In the genomic region with DNA sequence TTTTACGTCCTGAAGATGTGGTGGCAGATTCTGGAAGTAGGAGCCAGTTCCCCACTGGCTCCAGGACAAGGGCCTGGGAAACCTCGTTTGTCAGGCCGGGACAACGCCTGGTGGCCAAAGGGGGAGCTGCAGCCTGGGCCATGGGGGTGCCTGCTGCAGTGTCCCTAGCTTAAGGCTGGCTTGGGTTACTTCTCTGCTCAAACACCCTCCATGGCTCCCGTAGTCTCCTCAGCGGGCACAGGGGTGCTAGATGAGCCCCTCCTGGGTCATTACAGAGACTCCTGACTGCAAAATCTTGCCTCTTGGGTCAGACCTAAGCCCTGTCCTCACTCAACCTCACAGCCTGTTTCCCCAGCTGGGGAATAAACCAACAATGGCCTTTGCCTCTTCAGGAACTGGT, we compare ENCODE assay signal across 9 cellular contexts. TPM values are rescaled to one million over a fixed set of nuclear protein-coding genes. Genes with fewer than 3 reads are reported as not detected.
DNase-seq lines count a peak whose midpoint lies in the region; ATAC-seq, FAIRE-seq and TF ChIP-seq lines count a peak whose summit lies in the region.
"Had no signal": no experiment of that assay in that cellular context is flagged by ENCODE, and none has a peak within 500 bp of the region (broad histone marks: within the 10 kb centered on the region; RNA-seq: fewer than 3 reads in every experiment).

No MANE protein-coding gene starts in this region.

- no peak overlapping the region for H4K5ac ChIP-seq in H9 (ENCODE audit: insufficient read length, low read depth, low read length)

- no CpG with 5 or more reads among the region's 6 CpGs for WGBS in H9 (ENCODE audit: extremely low coverage, insufficient read length, low lambda C conversion rate)
- WGBS in HepG2 (ENCODE audit: low lambda C conversion rate): 30% methylated on average over 1 of the region's 6 CpGs

- peaks cover 3 to 6% (median 5%) of the 10 kb centered on the region in 7 donors for H3K9me3 Mint-ChIP-seq in CD14-positive monocyte
- no peaks in the 10 kb centered on the region; a peak in 1 of 5 replicates for H3K9me3 Mint-ChIP-seq in H9
- H3K9me3 Mint-ChIP-seq in activated CD8-positive, alpha-beta T cell treated with anti-CD3 and anti-CD28 coated beads, Interleukin-2, amount 10 ng/mL, durations not matched to agents 7 days and 5 days (ENCODE audit: insufficient read depth): peaks cover 4% of the 10 kb centered on the region

- H3K23ac ChIP-seq in H9 (ENCODE audit: insufficient read length, low read depth, low read length): no peak overlapping the region

- no peak overlapping the region for H2AFZ ChIP-seq in H9 (ENCODE audit: low read length)
- no peak overlapping the region for H2AFZ ChIP-seq in HepG2 (ENCODE audit: low read length)

- TF ChIP-seq RAD21 in HepG2 (CRISPR knock-in tag; IDR thresholded peaks at IDR 0.05): no peak

- H3K23me2 ChIP-seq in H9 (ENCODE audit: insufficient read length, low read depth, low read length, poor library complexity, severe bottlenecking): no peaks in the 10 kb centered on the region

- in situ Hi-C loops in HepG2 (cut with HindIII; ENCODE audit: extremely low pct_ligation_motif_present, low pct_unique_long_range_greater_than_20kb): loop anchor here (25.0 kb wide), 1 partner anchor 1009 kb away; the partner anchor contains the start of gene ZNF737

- H3K27me3 Mint-ChIP-seq in CD14-positive monocyte (ENCODE audit: low read depth in 3 of 3) (peaks cover 2 to 5% (median 3%) of the 10 kb centered on the region in 3 donors), H9 (ENCODE audit: low read depth) (peaks cover 7% of the 10 kb centered on the region)
- H3K27me3 Mint-ChIP-seq in activated CD8-positive, alpha-beta T cell treated with anti-CD3 and anti-CD28 coated beads, Interleukin-2, amount 10 ng/mL, durations not matched to agents 7 days and 5 days (ENCODE audit: low read depth): peaks cover 3% of the 10 kb centered on the region

- no peak for FAIRE-seq in HepG2 (lab: Jason Lieb, UNC)
- FAIRE-seq: colon had no signal

- CTCF ChIA-PET in activated CD8-positive, alpha-beta T cell treated with anti-CD3 and anti-CD28 coated beads, Interleukin-2, amount 10 ng/mL, durations not matched to agents 7 days and 5 days (lab: Charles Lee): interaction anchor here (0.7 to 3.3 kb wide), 19 partner anchors 9 to 180 kb away, joined by 3 to 27 read pairs (median 3); partner anchors contain the start of genes GMIP, NDUFA13 and TSSK6
- CTCF ChIA-PET in HepG2 (lab: Yijun Ruan, JAX; ENCODE audit: low intra/inter-chr PET ratio, low total read pairs): no interaction called here

- H3K27me3 ChIP-seq in H9 (ENCODE audit: insufficient read depth, low read length) (no peaks in the 10 kb centered on the region), HepG2 (ENCODE audit: control insufficient read depth in 1 of 2, insufficient read depth in 2 of 2, low read length in 2 of 2) (peaks cover 3 to 42% of the 10 kb centered on the region in 2 experiments; a peak in 4 of 5 replicates)

- no peak overlapping the region for H4K91ac ChIP-seq in H9 (ENCODE audit: insufficient read length, low read depth, low read length)

- ATAC-seq in activated CD8-positive, alpha-beta T cell treated with anti-CD3 and anti-CD28 coated beads, Interleukin-2, amount 10 ng/mL, durations not matched to agents 7 days and 5 days: peak; percentile 48
- peak; percentile 73 for ATAC-seq in HepG2
- no peak for ATAC-seq in GM19463 (IDR thresholded peaks at IDR 0.05; ENCODE audit: unreplicated experiment)
- no peak for ATAC-seq in GM21825 (IDR thresholded peaks at IDR 0.05; ENCODE audit: unreplicated experiment)

- H3K14ac ChIP-seq in H9 (ENCODE audit: insufficient read depth, low read length): no peak overlapping the region

- H4K20me1 ChIP-seq in H9 (ENCODE audit: control insufficient read depth, insufficient read depth, insufficient read length) (no peaks in the 10 kb centered on the region), HepG2 (ENCODE audit: insufficient read depth, low read length) (no peaks in the 10 kb centered on the region)

- intact Hi-C loops in CD14-positive monocyte (cut with micrococcal nuclease) (no loop called here), HepG2 (cut with micrococcal nuclease; ENCODE audit: unreplicated experiment) (no loop called here)

- peak; percentile 81 for TF ChIP-seq CTCF in CD14-positive monocyte (IDR thresholded peaks at IDR 0.05)
- TF ChIP-seq CTCF in H9 (conservative IDR thresholded peaks at IDR 0.05): peak; percentile 74
- peak; percentile 58 for TF ChIP-seq CTCF in HepG2 (CRISPR knock-in tag; IDR thresholded peaks at IDR 0.05)

- H3K4me1 ChIP-seq in H9 (ENCODE audit: insufficient read depth, low read length) (no peaks in the 10 kb centered on the region), HepG2 (ENCODE audit: insufficient read depth, low read length) (no peaks in the 10 kb centered on the region)

- H2BK120ac ChIP-seq in H9 (ENCODE audit: low read depth, low read length, poor library complexity, severe bottlenecking): no peak overlapping the region

- no peak overlapping the region for H2BK15ac ChIP-seq in H9 (ENCODE audit: low read depth, low read length)

- H3K9ac ChIP-seq in H9 (ENCODE audit: extremely low read depth, insufficient read length, low read length): no peak overlapping the region
- no peak overlapping the region for H3K9ac ChIP-seq in HepG2 (ENCODE audit: insufficient read depth, low read depth, low read length)

- H2BK5ac ChIP-seq in H9 (ENCODE audit: insufficient read length, low read length): no peak overlapping the region

- TF ChIP-seq EP300 in HepG2 (IDR thresholded peaks at IDR 0.05; ENCODE audit: low read depth in 2 of 2, low read length in 2 of 2): no peak
- no peak for TF ChIP-seq EP300 in HepG2 (CRISPR knock-in tag; IDR thresholded peaks at IDR 0.05; ENCODE audit: borderline replicate concordance)

- no peaks in the 10 kb centered on the region for H3K36me3 ChIP-seq in HepG2 (replicated peaks in 1 of 2; ENCODE audit: control insufficient read depth in 1 of 2, insufficient read depth in 2 of 2, low read length in 2 of 2)

- H3K4me1 Mint-ChIP-seq in CD14-positive monocyte (peaks cover 6% of the 10 kb centered on the region), H9 (peaks cover 0 to 8% of the 10 kb centered on the region in 2 experiments; a peak in 2 of 4 replicates)
- H3K4me1 Mint-ChIP-seq in activated CD8-positive, alpha-beta T cell treated with anti-CD3 and anti-CD28 coated beads, Interleukin-2, amount 10 ng/mL, durations not matched to agents 7 days and 5 days (ENCODE audit: low read depth): peaks cover 8% of the 10 kb centered on the region

- no peak overlapping the region for H4K8ac ChIP-seq in H9 (replicated peaks; ENCODE audit: insufficient read length, low read depth, low read length)

- no peak overlapping the region for H2AK5ac ChIP-seq in H9 (ENCODE audit: insufficient read length, low read length)

- BruUV-seq in HepG2 (replicated peaks; lab: Mats Ljungman, UMichigan): no TSS peak

- TF ChIP-seq POLR2A in HepG2 (IDR thresholded peaks at IDR 0.05; ENCODE audit: insufficient read depth in 1 of 2, low read depth in 2 of 2, low read length in 2 of 2): no peak

- no peaks in the 10 kb centered on the region for H3K79me2 ChIP-seq in H9 (ENCODE audit: insufficient read depth, low read length)
- no peaks in the 10 kb centered on the region for H3K79me2 ChIP-seq in HepG2 (ENCODE audit: insufficient read depth, low read length)

- H2BK20ac ChIP-seq in H9 (ENCODE audit: low read depth, low read length, poor library complexity, severe bottlenecking): no peak overlapping the region

- no peak overlapping the region for H3K4ac ChIP-seq in H9 (ENCODE audit: low read depth, low read length)

- no peak overlapping the region for H2BK12ac ChIP-seq in H9 (ENCODE audit: insufficient read length, low read depth, low read length)

- H3K4me3 Mint-ChIP-seq in CD14-positive monocyte (no peak overlapping the region), H9 (no peak overlapping the region)
- no peak overlapping the region for H3K4me3 Mint-ChIP-seq in activated CD8-positive, alpha-beta T cell treated with anti-CD3 and anti-CD28 coated beads, Interleukin-2, amount 10 ng/mL, durations not matched to agents 7 days and 5 days

- H3K36me3 Mint-ChIP-seq in CD14-positive monocyte: no peaks in the 10 kb centered on the region
- H3K36me3 Mint-ChIP-seq in H9 (ENCODE audit: insufficient read depth in 1 of 3, low read depth in 3 of 3): no peaks in the 10 kb centered on the region; a peak in 1 of 7 replicates
- no peaks in the 10 kb centered on the region for H3K36me3 Mint-ChIP-seq in activated CD8-positive, alpha-beta T cell treated with anti-CD3 and anti-CD28 coated beads, Interleukin-2, amount 10 ng/mL, durations not matched to agents 7 days and 5 days (ENCODE audit: low read depth)

- H3K79me1 ChIP-seq in H9 (ENCODE audit: insufficient read depth, low read depth, low read length, poor library complexity, severe bottlenecking): no peaks in the 10 kb centered on the region

- DNase-seq in CD14-positive monocyte (ENCODE audit: low spot score): no peak
- DNase-seq in H9: peak; percentile 84
- DNase-seq in activated CD8-positive, alpha-beta T cell treated with anti-CD3 and anti-CD28 coated beads, Interleukin-2, amount 10 ng/mL, durations not matched to agents 7 days and 5 days: no peak
- DNase-seq in HepG2 (ENCODE audit: low spot score): no peak
- DNase-seq in NOMO-1 treated with DMSO at 0.1 percent for 48 hours (lab: John Stamatoyannopoulos, UW; ENCODE audit: unreplicated experiment): no peak
- no peak for DNase-seq in dedifferentiated amniotic fluid mesenchymal stem cell (ENCODE audit: extremely low spot score)

- H3K4me2 ChIP-seq in H9 (ENCODE audit: insufficient read depth, insufficient read length, low read length) (no peak overlapping the region), HepG2 (ENCODE audit: low read depth, low read length) (no peak overlapping the region)

- no peaks in the 10 kb centered on the region for H3K9me3 ChIP-seq in H9 (ENCODE audit: control insufficient read depth, low read depth, low read length)
- H3K9me3 ChIP-seq in HepG2 (ENCODE audit: low read length): no peaks in the 10 kb centered on the region

- H3K4me3 ChIP-seq in HepG2 (replicated peaks in 1 of 3; ENCODE audit: insufficient read depth in 1 of 3, low read depth in 2 of 3, low read length in 3 of 3): no peak overlapping the region

- no peak overlapping the region for H3T11ph ChIP-seq in H9 (ENCODE audit: low read length)

- H3K27ac ChIP-seq in H9 (ENCODE audit: insufficient read length, low read depth, low read length): no peak overlapping the region
- no peak overlapping the region for H3K27ac ChIP-seq in HepG2 (ENCODE audit: extremely low read length, insufficient read depth, low read length)

- no peak overlapping the region for H3K56ac ChIP-seq in H9 (ENCODE audit: insufficient read length, low read depth, low read length)

- no peak overlapping the region for H3K18ac ChIP-seq in H9 (ENCODE audit: insufficient read length, low read depth, low read length)

- POLR2A ChIA-PET in activated CD8-positive, alpha-beta T cell treated with anti-CD3 and anti-CD28 coated beads, Interleukin-2, amount 10 ng/mL, durations not matched to agents 7 days and 5 days (lab: Charles Lee): interaction anchor here (0.6 kb wide), 1 partner anchor 21 kb away, joined by 4 read pairs; no protein-coding TSS in a partner anchor
- POLR2A ChIA-PET in HepG2 (lab: Yijun Ruan, JAX): no interaction called here

- H3K27ac Mint-ChIP-seq in CD14-positive monocyte (no peak overlapping the region), H9 (no peak overlapping the region)
- no peak overlapping the region for H3K27ac Mint-ChIP-seq in activated CD8-positive, alpha-beta T cell treated with anti-CD3 and anti-CD28 coated beads, Interleukin-2, amount 10 ng/mL, durations not matched to agents 7 days and 5 days

RNA-seq across cellular contexts. Expression of gene CILP2, which starts 14.7 kb away (rescaled TPM):
- polyA plus RNA-seq in CD14-positive monocyte: not detected
- total RNA-seq in H9 (2021): 5.9 and 6.4 TPM in 2 replicates
- total RNA-seq in activated CD8-positive, alpha-beta T cell treated with anti-CD3 and anti-CD28 coated beads, Interleukin-2, amount 10 ng/mL, durations not matched to agents 7 days and 5 days: under 1 TPM; 0.16 to 0.24 TPM
- 0.09 TPM in 1 of 2 replicates, not detected in the other for total RNA-seq in HepG2 (2016; rRNA removed; fragmentation: Illumina TruSeq; extraction: Trizol)
- not detected in 2 replicates for total RNA-seq in HepG2 (2016; cell fraction: cytosol; rRNA removed; fragmentation: Illumina TruSeq; extraction: Trizol; ENCODE audit: low read depth)
- total RNA-seq in HepG2 (2016; cell fraction: insoluble cytoplasmic fraction; rRNA removed; fragmentation: Illumina TruSeq; extraction: Trizol): 0.15 TPM in 1 of 2 replicates, not detected in the other
- not detected in 2 replicates for total RNA-seq in HepG2 (2016; cell fraction: membrane; rRNA removed; fragmentation: Illumina TruSeq; extraction: Trizol)
- total RNA-seq in HepG2 (2016; cell fraction: nucleus; rRNA removed; fragmentation: Illumina TruSeq; extraction: Trizol): 0.16 and 0.19 TPM in 2 replicates
- polyA plus RNA-seq in HepG2 (2011; rRNA removed): 0.18 and 0.37 TPM in 2 replicates
- polyA plus RNA-seq in HepG2 (2011; cell fraction: cytosol; rRNA removed): 0.16 and 0.19 TPM in 2 replicates
- polyA plus RNA-seq in HepG2 (2011; cell fraction: nucleus; rRNA removed): 0.66 and 0.74 TPM in 2 replicates
- 0.31 and 0.51 TPM in 2 replicates for polyA plus RNA-seq in HepG2 (2012)
- polyA plus RNA-seq in HepG2 (2016; cell fraction: cytosol; fragmentation: Illumina TruSeq; extraction: Trizol; ENCODE audit: low read depth): not detected in 2 replicates
- 0.05 and 0.12 TPM in 2 replicates for polyA plus RNA-seq in HepG2 (2016; cell fraction: insoluble cytoplasmic fraction; fragmentation: Illumina TruSeq; extraction: Trizol; ENCODE audit: low read depth)
- polyA plus RNA-seq in HepG2 (2016; cell fraction: membrane; fragmentation: Illumina TruSeq; extraction: Trizol; ENCODE audit: low read depth): not detected in 2 replicates
- polyA plus RNA-seq in HepG2 (2016; cell fraction: nucleus; fragmentation: Illumina TruSeq; extraction: Trizol; ENCODE audit: insufficient read depth, low read depth): 0.35 and 0.44 TPM in 2 replicates
- polyA minus RNA-seq in HepG2 (2011; rRNA and poly(A)+ RNA removed; ENCODE audit: low replicate concordance): 0.20 and 0.30 TPM in 2 replicates
- polyA minus RNA-seq in HepG2 (2011; cell fraction: cytosol; rRNA and poly(A)+ RNA removed): 0.26 and 0.30 TPM in 2 replicates
- polyA minus RNA-seq in HepG2 (2011; cell fraction: nucleus; rRNA and poly(A)+ RNA removed): 0.26 and 0.37 TPM in 2 replicates

RNA-seq across cellular contexts. Expression of gene YJEFN3, which starts 24.1 kb away (rescaled TPM):
- polyA plus RNA-seq in CD14-positive monocyte (not detected), HepG2 (2011; rRNA removed) (4.0 TPM in 2 replicates)
- total RNA-seq in H9 (2021) (15.7 and 16.6 TPM in 2 replicates), HepG2 (2016; rRNA removed; fragmentation: Illumina TruSeq; extraction: Trizol) (0.32 and 0.89 TPM in 2 replicates)
- 10 to 100 TPM; 10.0 to 10.6 TPM for total RNA-seq in activated CD8-positive, alpha-beta T cell treated with anti-CD3 and anti-CD28 coated beads, Interleukin-2, amount 10 ng/mL, durations not matched to agents 7 days and 5 days
- 0.30 and 0.44 TPM in 2 replicates for total RNA-seq in HepG2 (2016; cell fraction: cytosol; rRNA removed; fragmentation: Illumina TruSeq; extraction: Trizol; ENCODE audit: low read depth)
- 0.19 and 0.69 TPM in 2 replicates for total RNA-seq in HepG2 (2016; cell fraction: insoluble cytoplasmic fraction; rRNA removed; fragmentation: Illumina TruSeq; extraction: Trizol)
- 0.28 and 0.41 TPM in 2 replicates for total RNA-seq in HepG2 (2016; cell fraction: membrane; rRNA removed; fragmentation: Illumina TruSeq; extraction: Trizol)
- 1.1 and 1.4 TPM in 2 replicates for total RNA-seq in HepG2 (2016; cell fraction: nucleus; rRNA removed; fragmentation: Illumina TruSeq; extraction: Trizol)
- polyA plus RNA-seq in HepG2 (2011; cell fraction: cytosol; rRNA removed): 0.47 and 1.4 TPM in 2 replicates
- polyA plus RNA-seq in HepG2 (2011; cell fraction: nucleus; rRNA removed): 61.3 and 67.2 TPM in 2 replicates
- 5.6 and 8.4 TPM in 2 replicates for polyA plus RNA-seq in HepG2 (2012)
- 0.37 TPM in 1 of 2 replicates, not detected in the other for polyA plus RNA-seq in HepG2 (2016; cell fraction: cytosol; fragmentation: Illumina TruSeq; extraction: Trizol; ENCODE audit: low read depth)
- 0.09 TPM in 1 of 2 replicates, not detected in the other for polyA plus RNA-seq in HepG2 (2016; cell fraction: insoluble cytoplasmic fraction; fragmentation: Illumina TruSeq; extraction: Trizol; ENCODE audit: low read depth)
- polyA plus RNA-seq in HepG2 (2016; cell fraction: membrane; fragmentation: Illumina TruSeq; extraction: Trizol; ENCODE audit: low read depth): not detected in 2 replicates
- 9.8 and 10.6 TPM in 2 replicates for polyA plus RNA-seq in HepG2 (2016; cell fraction: nucleus; fragmentation: Illumina TruSeq; extraction: Trizol; ENCODE audit: insufficient read depth, low read depth)
- polyA minus RNA-seq in HepG2 (2011; rRNA and poly(A)+ RNA removed; ENCODE audit: low replicate concordance): 0.86 and 2.2 TPM in 2 replicates
- 0.49 TPM in 1 of 2 replicates, not detected in the other for polyA minus RNA-seq in HepG2 (2011; cell fraction: cytosol; rRNA and poly(A)+ RNA removed)
- 5.0 and 5.3 TPM in 2 replicates for polyA minus RNA-seq in HepG2 (2011; cell fraction: nucleus; rRNA and poly(A)+ RNA removed)

RNA-seq across cellular contexts. Expression of gene NDUFA13, which starts 36.8 kb away (rescaled TPM):
- polyA plus RNA-seq in CD14-positive monocyte: 100 to 1,000 TPM; 361 to 433 TPM
- total RNA-seq in H9 (2021): 489 and 509 TPM in 2 replicates
- total RNA-seq in activated CD8-positive, alpha-beta T cell treated with anti-CD3 and anti-CD28 coated beads, Interleukin-2, amount 10 ng/mL, durations not matched to agents 7 days and 5 days: 100 to 1,000 TPM; 388 to 413 TPM
- 278 and 337 TPM in 2 replicates for total RNA-seq in HepG2 (2016; rRNA removed; fragmentation: Illumina TruSeq; extraction: Trizol)
- 98.4 and 99.8 TPM in 2 replicates for total RNA-seq in HepG2 (2016; cell fraction: cytosol; rRNA removed; fragmentation: Illumina TruSeq; extraction: Trizol; ENCODE audit: low read depth)
- total RNA-seq in HepG2 (2016; cell fraction: insoluble cytoplasmic fraction; rRNA removed; fragmentation: Illumina TruSeq; extraction: Trizol): 323 and 362 TPM in 2 replicates
- total RNA-seq in HepG2 (2016; cell fraction: membrane; rRNA removed; fragmentation: Illumina TruSeq; extraction: Trizol): 84.6 and 89.0 TPM in 2 replicates
- total RNA-seq in HepG2 (2016; cell fraction: nucleus; rRNA removed; fragmentation: Illumina TruSeq; extraction: Trizol): 193 and 208 TPM in 2 replicates
- 366 and 368 TPM in 2 replicates for polyA plus RNA-seq in HepG2 (2011; rRNA removed)
- 715 and 846 TPM in 2 replicates for polyA plus RNA-seq in HepG2 (2011; cell fraction: cytosol; rRNA removed)
- polyA plus RNA-seq in HepG2 (2011; cell fraction: nucleus; rRNA removed): 199 and 226 TPM in 2 replicates
- 207 and 262 TPM in 2 replicates for polyA plus RNA-seq in HepG2 (2012)
- 72.4 and 85.3 TPM in 2 replicates for polyA plus RNA-seq in HepG2 (2016; cell fraction: cytosol; fragmentation: Illumina TruSeq; extraction: Trizol; ENCODE audit: low read depth)
- polyA plus RNA-seq in HepG2 (2016; cell fraction: insoluble cytoplasmic fraction; fragmentation: Illumina TruSeq; extraction: Trizol; ENCODE audit: low read depth): 186 TPM in 2 replicates
- 52.4 and 56.3 TPM in 2 replicates for polyA plus RNA-seq in HepG2 (2016; cell fraction: membrane; fragmentation: Illumina TruSeq; extraction: Trizol; ENCODE audit: low read depth)
- polyA plus RNA-seq in HepG2 (2016; cell fraction: nucleus; fragmentation: Illumina TruSeq; extraction: Trizol; ENCODE audit: insufficient read depth, low read depth): 235 and 237 TPM in 2 replicates
- polyA minus RNA-seq in HepG2 (2011; rRNA and poly(A)+ RNA removed; ENCODE audit: low replicate concordance): 73.2 and 83.5 TPM in 2 replicates
- 58.6 and 70.0 TPM in 2 replicates for polyA minus RNA-seq in HepG2 (2011; cell fraction: cytosol; rRNA and poly(A)+ RNA removed)
- 42.1 and 44.4 TPM in 2 replicates for polyA minus RNA-seq in HepG2 (2011; cell fraction: nucleus; rRNA and poly(A)+ RNA removed)

RNA-seq across cellular contexts. Expression of gene TSSK6, which starts 37.5 kb away (rescaled TPM):
- polyA plus RNA-seq in CD14-positive monocyte (under 1 TPM in 1 of 2 donors, not detected in 1; 0.27 TPM), HepG2 (2011; rRNA removed) (1.2 and 2.0 TPM in 2 replicates)
- total RNA-seq in H9 (2021) (2.6 and 2.8 TPM in 2 replicates), HepG2 (2016; rRNA removed; fragmentation: Illumina TruSeq; extraction: Trizol) (0.71 and 0.86 TPM in 2 replicates)
- total RNA-seq in activated CD8-positive, alpha-beta T cell treated with anti-CD3 and anti-CD28 coated beads, Interleukin-2, amount 10 ng/mL, durations not matched to agents 7 days and 5 days: 1 to 10 TPM; 3.4 to 3.9 TPM
- 0.35 and 0.40 TPM in 2 replicates for total RNA-seq in HepG2 (2016; cell fraction: cytosol; rRNA removed; fragmentation: Illumina TruSeq; extraction: Trizol; ENCODE audit: low read depth)
- 0.65 and 0.85 TPM in 2 replicates for total RNA-seq in HepG2 (2016; cell fraction: insoluble cytoplasmic fraction; rRNA removed; fragmentation: Illumina TruSeq; extraction: Trizol)
- total RNA-seq in HepG2 (2016; cell fraction: membrane; rRNA removed; fragmentation: Illumina TruSeq; extraction: Trizol): 0.83 and 1.3 TPM in 2 replicates
- total RNA-seq in HepG2 (2016; cell fraction: nucleus; rRNA removed; fragmentation: Illumina TruSeq; extraction: Trizol): 0.50 and 1.3 TPM in 2 replicates
- polyA plus RNA-seq in HepG2 (2011; cell fraction: cytosol; rRNA removed): 1.4 and 2.8 TPM in 2 replicates
- 6.3 and 8.3 TPM in 2 replicates for polyA plus RNA-seq in HepG2 (2011; cell fraction: nucleus; rRNA removed)
- polyA plus RNA-seq in HepG2 (2012): 0.81 and 1.2 TPM in 2 replicates
- 0.16 and 0.19 TPM in 2 replicates for polyA plus RNA-seq in HepG2 (2016; cell fraction: cytosol; fragmentation: Illumina TruSeq; extraction: Trizol; ENCODE audit: low read depth)
- 1.1 and 1.7 TPM in 2 replicates for polyA plus RNA-seq in HepG2 (2016; cell fraction: insoluble cytoplasmic fraction; fragmentation: Illumina TruSeq; extraction: Trizol; ENCODE audit: low read depth)
- polyA plus RNA-seq in HepG2 (2016; cell fraction: membrane; fragmentation: Illumina TruSeq; extraction: Trizol; ENCODE audit: low read depth): 0.68 and 0.82 TPM in 2 replicates
- polyA plus RNA-seq in HepG2 (2016; cell fraction: nucleus; fragmentation: Illumina TruSeq; extraction: Trizol; ENCODE audit: insufficient read depth, low read depth): 1.3 and 2.4 TPM in 2 replicates
- 2.0 and 5.3 TPM in 2 replicates for polyA minus RNA-seq in HepG2 (2011; rRNA and poly(A)+ RNA removed; ENCODE audit: low replicate concordance)
- polyA minus RNA-seq in HepG2 (2011; cell fraction: cytosol; rRNA and poly(A)+ RNA removed): 1.3 and 1.5 TPM in 2 replicates
- 1.9 and 3.7 TPM in 2 replicates for polyA minus RNA-seq in HepG2 (2011; cell fraction: nucleus; rRNA and poly(A)+ RNA removed)

Comparison
In these comparisons a context has a peak if more than half of its experiments do, and no peak if none do; other contexts are left out.
1. ATAC-seq: peak in activated CD8-positive, alpha-beta T cell treated with anti-CD3 and anti-CD28 coated beads, Interleukin-2, amount 10 ng/mL, durations not matched to agents 7 days and 5 days (single experiment) and HepG2 (single experiment); none in GM19463 (single experiment) and GM21825 (single experiment).
2. Peak in every context shown above with its lines, with median percentiles within 50 percentile points of each other: CTCF ChIP-seq.